In genomic region chr20:6767166-6767535, GRCh38 we compare ENCODE assay signal across 9 cellular contexts. TPM values are rescaled to one million over a fixed set of nuclear protein-coding genes. Genes with fewer than 3 reads are reported as not detected.
DNase-seq lines count a peak whose midpoint lies in the region; ATAC-seq and TF ChIP-seq lines count a peak whose summit lies in the region.
"Had no signal": no experiment of that assay in that cellular context is flagged by ENCODE, and none has a peak within 500 bp of the region (broad histone marks: within the 10 kb centered on the region; RNA-seq: fewer than 3 reads in every experiment).

No MANE protein-coding gene starts in this region.

- peak overlapping the region in 1 of 2 donors; percentile 58 for H3K27ac ChIP-seq in esophagus (ENCODE audit: low read depth in 2 of 2, low read length in 1 of 2)
- H3K27ac ChIP-seq in neutrophil = no peak overlapping the region

- no peaks in the 10 kb centered on the region for H3K9me3 ChIP-seq in BE2C
- no peaks in the 10 kb centered on the region for H3K9me3 ChIP-seq in esophagus (ENCODE audit: control insufficient read depth in 2 of 2, insufficient read depth in 1 of 2, low read depth in 1 of 2, low read length in 1 of 2)
- H3K9me3 ChIP-seq in neutrophil = no peaks in the 10 kb centered on the region

- WGBS in esophagus, 2 donors = 2% methylated on average over 26 of the region's 26 CpGs

- TF ChIP-seq CTCF in BE2C (IDR thresholded peaks at IDR 0.05; ENCODE audit: low read depth, low read length) (no peak), NB4 (IDR thresholded peaks at IDR 0.05; ENCODE audit: low read depth, low read length) (no peak), neutrophil (IDR thresholded peaks at IDR 0.05) (no peak)

- no peaks in the 10 kb centered on the region for H3K4me1 ChIP-seq in BE2C
- peaks cover 3 to 5% of the 10 kb centered on the region in 2 donors for H3K4me1 ChIP-seq in esophagus (ENCODE audit: control insufficient read depth in 2 of 2, insufficient read depth in 2 of 2, low read length in 1 of 2)
- H3K4me1 ChIP-seq in neutrophil (ENCODE audit: control insufficient read depth in 1 of 2, insufficient read depth in 1 of 2, low read depth in 1 of 2, low read length in 1 of 2) = peaks cover 22 to 33% of the 10 kb centered on the region in 2 experiments

- no peaks in the 10 kb centered on the region for H3K36me3 ChIP-seq in BE2C
- H3K36me3 ChIP-seq in esophagus (ENCODE audit: control insufficient read depth in 2 of 2, insufficient read depth in 2 of 2, low read length in 1 of 2) = no peaks in the 10 kb centered on the region
- H3K36me3 ChIP-seq in neutrophil = no peaks in the 10 kb centered on the region

- H3K27me3 ChIP-seq in BE2C = peaks cover 50% of the 10 kb centered on the region
- H3K27me3 ChIP-seq in esophagus (ENCODE audit: control insufficient read depth in 1 of 2, insufficient read depth in 2 of 2, low read length in 2 of 2) = no peaks in the 10 kb centered on the region
- H3K27me3 ChIP-seq in neutrophil = peaks cover 96% of the 10 kb centered on the region

- DNase-seq in BE2C (no peak), NB4 (ENCODE audit: low read depth) (no peak), DMS79 (lab: John Stamatoyannopoulos, UW) (no peak), hippocampal formation (lab: John Stamatoyannopoulos, UW) (no peak)
- DNase-seq in stimulated activated CD8-positive, alpha-beta memory T cell treated with anti-CD3 and anti-CD28 coated beads, Interleukin-4, amount 100 ng/mL, for 48 hours = no peak
- DNase-seq: effector memory CD4-positive, alpha-beta T cell had no signal

- H3K4me3 ChIP-seq in BE2C (ENCODE audit: low read depth, low read length) = peak overlapping the region; percentile 46
- H3K4me3 ChIP-seq in NB4 (ENCODE audit: low read depth, low read length) = peak overlapping the region; percentile 79
- peak overlapping the region; percentile 49 to 66 for H3K4me3 ChIP-seq in esophagus (ENCODE audit: low read depth in 1 of 2, low read length in 2 of 2)
- H3K4me3 ChIP-seq in neutrophil (ENCODE audit: low read depth in 1 of 2, low read length in 1 of 2) = peak overlapping the region; percentile 44 to 59

- no peak for TF ChIP-seq POLR2A in NB4 (IDR thresholded peaks at IDR 0.05; ENCODE audit: extremely low read depth, insufficient read length)

- ATAC-seq in HG02678 (IDR thresholded peaks at IDR 0.05; ENCODE audit: unreplicated experiment) = no peak

RNA-seq across cellular contexts. Expression of gene BMP2, which starts 0.3 kb away (rescaled TPM):
- polyA plus RNA-seq in BE2C (2012; ENCODE audit: insufficient read depth, insufficient read length, low read depth) = not detected
- 1 to 10 TPM; 1.4 to 1.7 TPM for polyA plus RNA-seq in esophagus
